2 cellular contexts compared by ENCODE assay signal in genomic region chr10:132204781-132205473, GRCh38.
TF ChIP-seq lines count a peak whose summit lies in the region.

No MANE protein-coding gene starts in this region.

TF ChIP-seq in Ishikawa, 13 proteins besides CTCF, POLR2A, EP300 and RAD21 (continued from another document):
- TF ChIP-seq MAX (IDR thresholded peaks at IDR 0.05) (no peak), NFIC (IDR thresholded peaks at IDR 0.05) (no peak), FOXM1 (IDR thresholded peaks at IDR 0.05; ENCODE audit: borderline replicate concordance, low read depth) (no peak), YY1 (IDR thresholded peaks at IDR 0.05; ENCODE audit: low read depth) (no peak), EGR1 (IDR thresholded peaks at IDR 0.05) (no peak)

TF ChIP-seq in H1, 55 proteins besides CTCF, POLR2A, EP300 and RAD21 (continued from another document):
- TF ChIP-seq CHD7 (IDR thresholded peaks at IDR 0.05; ENCODE audit: insufficient replicate concordance, low read length), result no peak
TF ChIP-seq in H1: peak in this region for 2.
